In genomic region chr19:4051175-4052101, GRCh38 we compare ENCODE assay signal across 9 cellular contexts. TPM values are rescaled to one million over a fixed set of nuclear protein-coding genes. Genes with fewer than 3 reads are reported as not detected.
DNase-seq lines count a peak whose midpoint lies in the region; ATAC-seq, FAIRE-seq and TF ChIP-seq lines count a peak whose summit lies in the region.
"Had no signal": no experiment of that assay in that cellular context is flagged by ENCODE, and none has a peak within 500 bp of the region (broad histone marks: within the 10 kb centered on the region; RNA-seq: fewer than 3 reads in every experiment).

No MANE protein-coding gene starts in this region.

- H3K4me3 ChIP-seq in spleen = peak overlapping the region in 1 of 8 donors; percentile 38
- H3K4me3 ChIP-seq: uterus had no signal

- peaks cover 28 to 57% (median 57%) of the 10 kb centered on the region in 3 experiments for H3K36me3 Mint-ChIP-seq in H9 (ENCODE audit: insufficient read depth in 1 of 3, low read depth in 3 of 3)
- H3K36me3 Mint-ChIP-seq in T-cell = peaks cover 34% of the 10 kb centered on the region

- H3K27ac ChIP-seq in H9 (ENCODE audit: insufficient read length, low read depth, low read length) (no peak overlapping the region), foreskin keratinocyte (peak overlapping the region; percentile 95), spleen (peak overlapping the region; percentile 39 to 82 (median 60))

- H2BK5ac ChIP-seq in H9 (ENCODE audit: insufficient read length, low read length) = no peak overlapping the region

- intact Hi-C loops in spleen (cut with DNase I; ENCODE audit: low total_unique reads) = no loop called here
- intact Hi-C loops in posterior vena cava (cut with DNase I) = no loop called here

- no peak for TF ChIP-seq POLR2A in spleen (IDR thresholded peaks at IDR 0.05)
- TF ChIP-seq POLR2A in GM12892 (IDR thresholded peaks at IDR 0.05; ENCODE audit: low read depth, low read length) = no peak

- no peak overlapping the region for H3K14ac ChIP-seq in H9 (ENCODE audit: insufficient read depth, low read length)

- H2AK5ac ChIP-seq in H9 (ENCODE audit: insufficient read length, low read length) = no peak overlapping the region

- no peaks in the 10 kb centered on the region for H3K23me2 ChIP-seq in H9 (ENCODE audit: insufficient read length, low read depth, low read length, poor library complexity, severe bottlenecking)

- no peaks in the 10 kb centered on the region for H3K27me3 ChIP-seq in H9 (ENCODE audit: insufficient read depth, low read length)
- H3K27me3 ChIP-seq in foreskin keratinocyte = no peaks in the 10 kb centered on the region
- no peaks in the 10 kb centered on the region for H3K27me3 ChIP-seq in spleen (replicated peaks in 1 of 7)
- H3K27me3 ChIP-seq: uterus had no signal

- H3K27me3 Mint-ChIP-seq in H9 (ENCODE audit: low read depth) (no peaks in the 10 kb centered on the region), T-cell (no peaks in the 10 kb centered on the region)

- H3K9me3 Mint-ChIP-seq in H9 (no peaks in the 10 kb centered on the region; a peak in 1 of 5 replicates), T-cell (no peaks in the 10 kb centered on the region)

- no peak overlapping the region for H3T11ph ChIP-seq in H9 (ENCODE audit: low read length)

- no peak overlapping the region for H3K18ac ChIP-seq in H9 (ENCODE audit: insufficient read length, low read depth, low read length)

- no peak overlapping the region for H3K9ac ChIP-seq in H9 (ENCODE audit: extremely low read depth, insufficient read length, low read length)

- no peak overlapping the region for H2BK120ac ChIP-seq in H9 (ENCODE audit: low read depth, low read length, poor library complexity, severe bottlenecking)

- no peak for ATAC-seq in T-cell (replicated peaks in 1 of 4)
- peak; percentile 74 for ATAC-seq in foreskin keratinocyte
- ATAC-seq in GM21367 (IDR thresholded peaks at IDR 0.05; ENCODE audit: unreplicated experiment) = no peak
- ATAC-seq in HG02588 (IDR thresholded peaks at IDR 0.05; ENCODE audit: unreplicated experiment) = no peak

- DNase-seq in H9 = no peak
- DNase-seq in T-cell = peak in 1 of 34 experiments; percentile 35
- peak; percentile 46 to 73 for DNase-seq in foreskin keratinocyte
- DNase-seq in spleen = no peak
- DNase-seq in posterior vena cava (ENCODE audit: low spot score) = no peak
- DNase-seq in GM12892 (ENCODE audit: insufficient read length) = no peak

- H2BK15ac ChIP-seq in H9 (ENCODE audit: low read depth, low read length) = no peak overlapping the region

- H3K4me2 ChIP-seq in H9 (ENCODE audit: insufficient read depth, insufficient read length, low read length) = no peak overlapping the region

- H3K4me1 Mint-ChIP-seq in H9 (peaks cover 3 to 9% of the 10 kb centered on the region in 2 experiments), T-cell (peaks cover 39 to 45% (median 40%) of the 10 kb centered on the region in 3 donors)

- H4K20me1 ChIP-seq in H9 (ENCODE audit: control insufficient read depth, insufficient read depth, insufficient read length) = peaks cover 4% of the 10 kb centered on the region

- H2BK20ac ChIP-seq in H9 (ENCODE audit: low read depth, low read length, poor library complexity, severe bottlenecking) = no peak overlapping the region

- TF ChIP-seq CTCF in H9 (conservative IDR thresholded peaks at IDR 0.05) (no peak), foreskin keratinocyte (conservative IDR thresholded peaks at IDR 0.05) (no peak), spleen (IDR thresholded peaks at IDR 0.05 in 8 of 11, conservative IDR thresholded peaks at IDR 0.05 in 3 of 11) (no peak)

- H3K4me1 ChIP-seq in H9 (ENCODE audit: insufficient read depth, low read length) = no peaks in the 10 kb centered on the region; the same call in 1 of the 2 replicates
- H3K4me1 ChIP-seq in foreskin keratinocyte = peaks cover 11% of the 10 kb centered on the region
- H3K4me1 ChIP-seq in spleen = peaks cover 21 to 80% (median 51%) of the 10 kb centered on the region in 6 donors

- no CpG with 5 or more reads among the region's 15 CpGs for WGBS in H9 (ENCODE audit: extremely low coverage, insufficient read length, low lambda C conversion rate)
- 62 to 83% (median 68%) methylated on average over 12 to 15 of the region's 15 CpGs for WGBS in spleen, 5 donors

- peak overlapping the region; percentile 35 to 94 (median 43); a peak in 5 of 7 replicates for H3K27ac Mint-ChIP-seq in H9
- H3K27ac Mint-ChIP-seq in T-cell = peak overlapping the region; percentile 49 to 73

- H3K56ac ChIP-seq in H9 (ENCODE audit: insufficient read length, low read depth, low read length) = no peak overlapping the region

- peaks cover 4% of the 10 kb centered on the region for H3K79me1 ChIP-seq in H9 (ENCODE audit: insufficient read depth, low read depth, low read length, poor library complexity, severe bottlenecking)

- no peak overlapping the region for H2AFZ ChIP-seq in H9 (ENCODE audit: low read length)

- no peaks in the 10 kb centered on the region for H3K9me3 ChIP-seq in H9 (ENCODE audit: control insufficient read depth, low read depth, low read length)
- H3K9me3 ChIP-seq in spleen = no peaks in the 10 kb centered on the region
- H3K9me3 ChIP-seq: uterus had no signal

- no peak overlapping the region for H4K5ac ChIP-seq in H9 (ENCODE audit: insufficient read length, low read depth, low read length)

- H3K36me3 ChIP-seq in spleen = peaks cover 6 to 100% (median 77%) of the 10 kb centered on the region in 6 donors
- H3K36me3 ChIP-seq: uterus had no signal

- H3K4me3 Mint-ChIP-seq in H9 = 0 out of 5 replicates have a peak overlapping the region, but pooled peaks of 1 of the 2 experiments have one; percentile 22
- no peak overlapping the region for H3K4me3 Mint-ChIP-seq in T-cell

- H2BK12ac ChIP-seq in H9 (ENCODE audit: insufficient read length, low read depth, low read length) = no peak overlapping the region

- H3K23ac ChIP-seq in H9 (ENCODE audit: insufficient read length, low read depth, low read length) = no peak overlapping the region

- H3K4ac ChIP-seq in H9 (ENCODE audit: low read depth, low read length) = no peak overlapping the region

- no peak for FAIRE-seq in GM12892 (lab: Jason Lieb, UNC)

- CTCF ChIA-PET in T-cell (lab: Charles Lee) = interaction anchor here in 1 of 2 donors (0.7 kb wide), 1 partner anchor 288 kb away, joined by 5 read pairs; no protein-coding TSS in a partner anchor

- H3K79me2 ChIP-seq in H9 (ENCODE audit: insufficient read depth, low read length) = peaks cover 16% of the 10 kb centered on the region; the same call in 1 of the 2 replicates

- H4K91ac ChIP-seq in H9 (ENCODE audit: insufficient read length, low read depth, low read length) = no peak overlapping the region

- H4K8ac ChIP-seq in H9 (replicated peaks; ENCODE audit: insufficient read length, low read depth, low read length) = no peak overlapping the region

- POLR2A ChIA-PET in T-cell (lab: Charles Lee) = no interaction called here

RNA-seq across cellular contexts. Expression of gene ZBTB7A, which starts 15.3 kb away (rescaled TPM):
- total RNA-seq in H9 (2021) = 22.8 and 24.9 TPM in 2 replicates
- total RNA-seq in T-cell = 10 to 100 TPM; 43.6 to 85.7 (median 81.8) TPM
- total RNA-seq in foreskin keratinocyte = 18.1 and 20.1 TPM in 2 replicates
- polyA plus RNA-seq in foreskin keratinocyte = 10.0 and 10.4 TPM in 2 replicates
- 10 to 100 TPM; 43.0 to 68.1 (median 53.7) TPM for total RNA-seq in spleen
- 10 to 100 TPM in 1 of 3 donors, 1 to 10 TPM in 2; 4.0 to 15.2 (median 4.2) TPM for polyA plus RNA-seq in spleen
- total RNA-seq in posterior vena cava = 10 to 100 TPM; 41.8 to 50.6 TPM
- 3.1 TPM for polyA plus RNA-seq in GM12892 (2012; ENCODE audit: missing spikeins)

RNA-seq across cellular contexts. Expression of gene PIAS4, which starts 43.9 kb away (rescaled TPM):
- total RNA-seq in H9 (2021) (52.0 and 59.4 TPM in 2 replicates), T-cell (10 to 100 TPM; 21.8 to 42.6 (median 31.4) TPM), foreskin keratinocyte (22.0 and 23.9 TPM in 2 replicates), spleen (10 to 100 TPM; 16.4 to 30.5 (median 29.0) TPM), posterior vena cava (10 to 100 TPM; 14.4 to 16.1 TPM)
- polyA plus RNA-seq in foreskin keratinocyte (10.7 and 11.9 TPM in 2 replicates), spleen (10 to 100 TPM in 1 of 3 donors, 1 to 10 TPM in 2; 6.2 to 13.9 (median 6.4) TPM)
- polyA plus RNA-seq in GM12892 (2012; ENCODE audit: missing spikeins) = 11.3 TPM

Comparison
In these comparisons a context has a peak if more than half of its experiments do, and no peak if none do; other contexts are left out.
1. DNase-seq: peak in foreskin keratinocyte (2 of 2); none in H9 (single experiment), spleen (single experiment), posterior vena cava (single experiment) and GM12892 (single experiment).